ENCODE assay signal across 1 cellular context in genomic region chr11:47186076-47186936, GRCh38.
A peak's percentile ranks its signal among the peaks of the same experiment; 100 is the strongest.
TF ChIP-seq lines count a peak whose summit lies in the region.

Gene PACSIN3 (minus strand): TSS chr11:47186434. CDS start chr11:47182727, 3,707 bp downstream.

TF ChIP-seq in K562, 482 proteins besides CTCF, POLR2A, EP300 and RAD21 (continued from another document and continues in another):
- TF ChIP-seq, protein P1, sequence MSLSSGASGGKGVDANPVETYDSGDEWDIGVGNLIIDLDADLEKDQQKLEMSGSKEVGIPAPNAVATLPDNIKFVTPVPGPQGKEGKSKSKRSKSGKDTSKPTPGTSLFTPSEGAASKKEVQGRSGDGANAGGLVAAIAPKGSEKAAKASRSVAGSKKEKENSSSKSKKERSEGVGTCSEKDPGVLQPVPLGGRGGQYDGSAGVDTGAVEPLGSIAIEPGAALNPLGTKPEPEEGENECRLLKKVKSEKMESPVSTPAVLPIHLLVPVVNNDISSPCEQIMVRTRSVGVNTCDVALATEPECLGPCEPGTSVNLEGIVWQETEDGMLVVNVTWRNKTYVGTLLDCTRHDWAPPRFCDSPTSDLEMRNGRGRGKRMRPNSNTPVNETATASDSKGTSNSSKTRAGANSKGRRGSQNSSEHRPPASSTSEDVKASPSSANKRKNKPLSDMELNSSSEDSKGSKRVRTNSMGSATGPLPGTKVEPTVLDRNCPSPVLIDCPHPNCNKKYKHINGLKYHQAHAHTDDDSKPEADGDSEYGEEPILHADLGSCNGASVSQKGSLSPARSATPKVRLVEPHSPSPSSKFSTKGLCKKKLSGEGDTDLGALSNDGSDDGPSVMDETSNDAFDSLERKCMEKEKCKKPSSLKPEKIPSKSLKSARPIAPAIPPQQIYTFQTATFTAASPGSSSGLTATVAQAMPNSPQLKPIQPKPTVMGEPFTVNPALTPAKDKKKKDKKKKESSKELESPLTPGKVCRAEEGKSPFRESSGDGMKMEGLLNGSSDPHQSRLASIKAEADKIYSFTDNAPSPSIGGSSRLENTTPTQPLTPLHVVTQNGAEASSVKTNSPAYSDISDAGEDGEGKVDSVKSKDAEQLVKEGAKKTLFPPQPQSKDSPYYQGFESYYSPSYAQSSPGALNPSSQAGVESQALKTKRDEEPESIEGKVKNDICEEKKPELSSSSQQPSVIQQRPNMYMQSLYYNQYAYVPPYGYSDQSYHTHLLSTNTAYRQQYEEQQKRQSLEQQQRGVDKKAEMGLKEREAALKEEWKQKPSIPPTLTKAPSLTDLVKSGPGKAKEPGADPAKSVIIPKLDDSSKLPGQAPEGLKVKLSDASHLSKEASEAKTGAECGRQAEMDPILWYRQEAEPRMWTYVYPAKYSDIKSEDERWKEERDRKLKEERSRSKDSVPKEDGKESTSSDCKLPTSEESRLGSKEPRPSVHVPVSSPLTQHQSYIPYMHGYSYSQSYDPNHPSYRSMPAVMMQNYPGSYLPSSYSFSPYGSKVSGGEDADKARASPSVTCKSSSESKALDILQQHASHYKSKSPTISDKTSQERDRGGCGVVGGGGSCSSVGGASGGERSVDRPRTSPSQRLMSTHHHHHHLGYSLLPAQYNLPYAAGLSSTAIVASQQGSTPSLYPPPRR (CRISPR knock-in tag; IDR thresholded peaks at IDR 0.05; ENCODE audit: borderline replicate concordance), result no peak
- TF ChIP-seq HCFC1 (IDR thresholded peaks at IDR 0.05; ENCODE audit: low read depth, low read length) (no peak), BRD9 (IDR thresholded peaks at IDR 0.05; ENCODE audit: low read depth, partially characterized antibody) (no peak), KDM5B (IDR thresholded peaks at IDR 0.05; ENCODE audit: insufficient replicate concordance, low read depth, low read length) (no peak), CHD1 (IDR thresholded peaks at IDR 0.05; ENCODE audit: low read length) (no peak), RAD51 (IDR thresholded peaks at IDR 0.05; ENCODE audit: borderline replicate concordance, low read depth) (no peak), ZNF76 (CRISPR knock-in tag; IDR thresholded peaks at IDR 0.05; ENCODE audit: borderline replicate concordance) (no peak), KDM2B (CRISPR knock-in tag; IDR thresholded peaks at IDR 0.05) (peak; percentile 45; the same call in 1 of the 2 replicates), PPARD (CRISPR knock-in tag; IDR thresholded peaks at IDR 0.05) (no peak), ARHGAP35 (IDR thresholded peaks at IDR 0.05; ENCODE audit: partially characterized antibody) (no peak), TRIM28 (IDR thresholded peaks at IDR 0.05) (no peak), ZFP1 (CRISPR knock-in tag; IDR thresholded peaks at IDR 0.05) (no peak), MAX (CRISPR knock-in tag; IDR thresholded peaks at IDR 0.05) (peak; percentile 12; the same call in 1 of the 2 replicates), REST (CRISPR knock-in tag; IDR thresholded peaks at IDR 0.05; ENCODE audit: low read depth) (no peak), ZNF224 (CRISPR knock-in tag; IDR thresholded peaks at IDR 0.05) (no peak), MEF2A (IDR thresholded peaks at IDR 0.05; ENCODE audit: control insufficient read depth, low read depth, low read length) (no peak), GTF3C2 (IDR thresholded peaks at IDR 0.05; ENCODE audit: borderline replicate concordance, extremely low read depth, insufficient read length) (no peak), CLOCK (CRISPR knock-in tag; IDR thresholded peaks at IDR 0.05; ENCODE audit: borderline replicate concordance) (no peak), RB1 (IDR thresholded peaks at IDR 0.05; ENCODE audit: low read depth) (peak; percentile 8; the same call in 1 of the 2 replicates), POLR2G (IDR thresholded peaks at IDR 0.05; ENCODE audit: low read depth, low read length) (peak; percentile 72), BDP1 (IDR thresholded peaks at IDR 0.05; ENCODE audit: insufficient read depth, insufficient read length) (no peak), FOXM1 (IDR thresholded peaks at IDR 0.05; ENCODE audit: low read depth) (no peak), FOXM1 (CRISPR knock-in tag; IDR thresholded peaks at IDR 0.05; ENCODE audit: low read depth) (no peak), E4F1 (CRISPR knock-in tag; IDR thresholded peaks at IDR 0.05; ENCODE audit: borderline replicate concordance) (no peak), MNT (conservative IDR thresholded peaks at IDR 0.05) (0 out of 4 replicates have a peak, but pooled peaks of 1 of the 2 experiments have one; percentile 20), PCBP2 (IDR thresholded peaks at IDR 0.05; ENCODE audit: low read depth, low read length, poor library complexity, severe bottlenecking) (no peak), ZNF232 (CRISPR knock-in tag; IDR thresholded peaks at IDR 0.05) (no peak), ZNF436 (CRISPR knock-in tag; IDR thresholded peaks at IDR 0.05) (no peak), USF2 (CRISPR knock-in tag; IDR thresholded peaks at IDR 0.05) (no peak), POLR2B (IDR thresholded peaks at IDR 0.05; ENCODE audit: low read depth, partially characterized antibody) (no peak), ZBTB7A (IDR thresholded peaks at IDR 0.05; ENCODE audit: borderline replicate concordance, control insufficient read depth, low read depth, low read length) (peak; percentile 31; the same call in 1 of the 2 replicates), E2F6 (IDR thresholded peaks at IDR 0.05; ENCODE audit: borderline replicate concordance in 1 of 2, extremely low read depth in 1 of 2, insufficient read depth in 1 of 2, insufficient read length in 1 of 2, low read depth in 1 of 2, low read length in 1 of 2, poor library complexity in 1 of 2, severe bottlenecking in 1 of 2) (peak in 1 of 2 experiments; percentile 60), PCBP1 (IDR thresholded peaks at IDR 0.05; ENCODE audit: low read depth, low read length, poor library complexity, severe bottlenecking) (peak; percentile 0), ZFP36 (IDR thresholded peaks at IDR 0.05; ENCODE audit: low read depth, low read length, partially characterized antibody) (peak; percentile 8), ZNF408 (CRISPR knock-in tag; IDR thresholded peaks at IDR 0.05; ENCODE audit: low read depth) (no peak)
- TF ChIP-seq, protein P2, sequence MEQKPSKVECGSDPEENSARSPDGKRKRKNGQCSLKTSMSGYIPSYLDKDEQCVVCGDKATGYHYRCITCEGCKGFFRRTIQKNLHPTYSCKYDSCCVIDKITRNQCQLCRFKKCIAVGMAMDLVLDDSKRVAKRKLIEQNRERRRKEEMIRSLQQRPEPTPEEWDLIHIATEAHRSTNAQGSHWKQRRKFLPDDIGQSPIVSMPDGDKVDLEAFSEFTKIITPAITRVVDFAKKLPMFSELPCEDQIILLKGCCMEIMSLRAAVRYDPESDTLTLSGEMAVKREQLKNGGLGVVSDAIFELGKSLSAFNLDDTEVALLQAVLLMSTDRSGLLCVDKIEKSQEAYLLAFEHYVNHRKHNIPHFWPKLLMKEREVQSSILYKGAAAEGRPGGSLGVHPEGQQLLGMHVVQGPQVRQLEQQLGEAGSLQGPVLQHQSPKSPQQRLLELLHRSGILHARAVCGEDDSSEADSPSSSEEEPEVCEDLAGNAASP (IDR thresholded peaks at IDR 0.05), result no peak
